Comparison of ENCODE assay signal across 20 cellular contexts in genomic region chr10:78171633-78172032, GRCh38.
"Had no signal": no experiment of that assay in that cellular context is flagged by ENCODE, and none has a peak within 500 bp of the region (broad histone marks: within the 10 kb centered on the region; RNA-seq: fewer than 3 reads in every experiment).

No MANE protein-coding gene starts in this region.

- H3K4me3 ChIP-seq: gastroesophageal sphincter, heart left ventricle, lung, thoracic aorta, upper lobe of left lung had no signal

- H3K4me1 ChIP-seq: heart left ventricle had no signal

- H3K27me3 Mint-ChIP-seq: activated CD4-positive, alpha-beta T cell treated with anti-CD3 and anti-CD28 coated beads for 36 hours; activated naive CD8-positive, alpha-beta T cell treated with anti-CD3 and anti-CD28 coated beads for 36 hours had no signal

- H3K36me3 ChIP-seq: gastroesophageal sphincter, heart left ventricle, thoracic aorta, upper lobe of left lung, WERI-Rb-1 had no signal

- H3K27me3 ChIP-seq: gastroesophageal sphincter, heart left ventricle, upper lobe of left lung had no signal

- DNase-seq: activated CD4-positive, alpha-beta memory T cell treated with anti-CD3 and anti-CD28 coated beads, Interleukin-2, amount 10 ng/mL, durations not matched to agents 7 days and 5 days; activated CD4-positive, alpha-beta T cell treated with anti-CD3 and anti-CD28 coated beads for 36 hours; activated CD8-positive, alpha-beta memory T cell treated with anti-CD3 and anti-CD28 coated beads, Interleukin-2, amount 10 ng/mL, durations not matched to agents 7 days and 5 days; activated naive CD4-positive, alpha-beta T cell; activated naive CD8-positive, alpha-beta T cell treated with anti-CD3 and anti-CD28 coated beads for 36 hours; activated T-cell treated with anti-CD3 and anti-CD28 coated beads, Interleukin-2, amount 50 U/mL, for 1 hour; amniotic stem cell; erythroblast; heart left ventricle; retina; stimulated activated naive B cell treated with anti-CD40 and anti-IgM and Interleukin-4, amounts not matched to agents 10 μg/mL and 1 μg/mL and 100 μg/mL, for 72 hours; upper lobe of left lung; WERI-Rb-1 had no signal

- H3K36me3 Mint-ChIP-seq: activated CD8-positive, alpha-beta memory T cell treated with anti-CD3 and anti-CD28 coated beads, Interleukin-2, amount 10 ng/mL, durations not matched to agents 7 days and 5 days; activated naive CD8-positive, alpha-beta T cell treated with anti-CD3 and anti-CD28 coated beads for 36 hours; stimulated activated naive B cell treated with anti-CD40 and anti-IgM and Interleukin-4, amounts not matched to agents 10 μg/mL and 1 μg/mL and 100 μg/mL, for 72 hours had no signal

- ATAC-seq: activated CD4-positive, alpha-beta T cell treated with anti-CD3 and anti-CD28 coated beads for 36 hours; activated CD8-positive, alpha-beta memory T cell treated with anti-CD3 and anti-CD28 coated beads, Interleukin-2, amount 10 ng/mL, durations not matched to agents 7 days and 5 days; activated T-helper 17 cell treated with anti-CD3 and anti-CD28 coated beads, Interleukin-2, amount 50 U/mL, for 72 hours; gastroesophageal sphincter; heart left ventricle; stimulated activated naive B cell treated with anti-CD40 and anti-IgM and Interleukin-4, amounts not matched to agents 10 μg/mL and 1 μg/mL and 100 μg/mL, for 72 hours had no signal

- FAIRE-seq: keratinocyte had no signal

- H3K4me1 Mint-ChIP-seq: activated CD4-positive, alpha-beta memory T cell treated with anti-CD3 and anti-CD28 coated beads, Interleukin-2, amount 10 ng/mL, durations not matched to agents 7 days and 5 days; activated CD4-positive, alpha-beta T cell treated with anti-CD3 and anti-CD28 coated beads for 36 hours; activated CD8-positive, alpha-beta memory T cell treated with anti-CD3 and anti-CD28 coated beads, Interleukin-2, amount 10 ng/mL, durations not matched to agents 7 days and 5 days; activated naive CD8-positive, alpha-beta T cell treated with anti-CD3 and anti-CD28 coated beads for 36 hours; activated T-helper 17 cell treated with anti-CD3 and anti-CD28 coated beads, Interleukin-2, amount 50 U/mL, for 72 hours; stimulated activated naive B cell treated with anti-CD40 and anti-IgM and Interleukin-4, amounts not matched to agents 10 μg/mL and 1 μg/mL and 100 μg/mL, for 72 hours had no signal

- H3K27ac Mint-ChIP-seq: activated CD4-positive, alpha-beta memory T cell treated with anti-CD3 and anti-CD28 coated beads, Interleukin-2, amount 10 ng/mL, durations not matched to agents 7 days and 5 days; activated CD4-positive, alpha-beta T cell treated with anti-CD3 and anti-CD28 coated beads for 36 hours; activated CD8-positive, alpha-beta memory T cell treated with anti-CD3 and anti-CD28 coated beads, Interleukin-2, amount 10 ng/mL, durations not matched to agents 7 days and 5 days; activated naive CD8-positive, alpha-beta T cell treated with anti-CD3 and anti-CD28 coated beads for 36 hours; activated T-helper 17 cell treated with anti-CD3 and anti-CD28 coated beads, Interleukin-2, amount 50 U/mL, for 72 hours; stimulated activated naive B cell treated with anti-CD40 and anti-IgM and Interleukin-4, amounts not matched to agents 10 μg/mL and 1 μg/mL and 100 μg/mL, for 72 hours; T-helper 1 cell treated with Interleukin-12 subunit alpha and Interleukin-12 subunit beta and Interleukin-4 antibody, amounts not matched to agents 30 μg/mL and 1 μg/mL, for 36 hours had no signal

- H3K27ac ChIP-seq: gastroesophageal sphincter, heart left ventricle, thoracic aorta, upper lobe of left lung, WERI-Rb-1 had no signal

- H3K4me3 Mint-ChIP-seq: activated CD4-positive, alpha-beta memory T cell treated with anti-CD3 and anti-CD28 coated beads, Interleukin-2, amount 10 ng/mL, durations not matched to agents 7 days and 5 days; activated CD4-positive, alpha-beta T cell treated with anti-CD3 and anti-CD28 coated beads for 36 hours; activated CD8-positive, alpha-beta memory T cell treated with anti-CD3 and anti-CD28 coated beads, Interleukin-2, amount 10 ng/mL, durations not matched to agents 7 days and 5 days; activated naive CD8-positive, alpha-beta T cell treated with anti-CD3 and anti-CD28 coated beads for 36 hours; activated T-helper 17 cell treated with anti-CD3 and anti-CD28 coated beads, Interleukin-2, amount 50 U/mL, for 72 hours; neural crest cell; stimulated activated naive B cell treated with anti-CD40 and anti-IgM and Interleukin-4, amounts not matched to agents 10 μg/mL and 1 μg/mL and 100 μg/mL, for 72 hours; T-helper 1 cell treated with Interleukin-12 subunit alpha and Interleukin-12 subunit beta and Interleukin-4 antibody, amounts not matched to agents 30 μg/mL and 1 μg/mL, for 36 hours had no signal

- H3K9me3 ChIP-seq: gastroesophageal sphincter, heart left ventricle, thoracic aorta, upper lobe of left lung had no signal

- H3K9me3 Mint-ChIP-seq: activated CD4-positive, alpha-beta memory T cell treated with anti-CD3 and anti-CD28 coated beads, Interleukin-2, amount 10 ng/mL, durations not matched to agents 7 days and 5 days; activated naive CD8-positive, alpha-beta T cell treated with anti-CD3 and anti-CD28 coated beads for 36 hours; activated T-helper 17 cell treated with anti-CD3 and anti-CD28 coated beads, Interleukin-2, amount 50 U/mL, for 72 hours; neural crest cell; stimulated activated naive B cell treated with anti-CD40 and anti-IgM and Interleukin-4, amounts not matched to agents 10 μg/mL and 1 μg/mL and 100 μg/mL, for 72 hours; T-helper 1 cell treated with Interleukin-12 subunit alpha and Interleukin-12 subunit beta and Interleukin-4 antibody, amounts not matched to agents 30 μg/mL and 1 μg/mL, for 36 hours had no signal
